ENCODE assay signal across 1 cellular context in genomic region chr9:136438548-136438908, GRCh38.
A peak's percentile ranks its signal among the peaks of the same experiment; 100 is the strongest.
TF ChIP-seq lines count a peak whose summit lies in the region.

No MANE protein-coding gene starts in this region.

TF ChIP-seq in K562, 482 proteins besides CTCF, POLR2A, EP300 and RAD21:
- TF ChIP-seq MBD2 (IDR thresholded peaks at IDR 0.05; ENCODE audit: borderline replicate concordance, low read depth) (no peak), SAP30 (IDR thresholded peaks at IDR 0.05; ENCODE audit: borderline replicate concordance, insufficient read depth, low read depth, low read length, poor library complexity, severe bottlenecking) (peak; percentile 41), RREB1 (CRISPR knock-in tag; IDR thresholded peaks at IDR 0.05) (no peak), CCNT2 (IDR thresholded peaks at IDR 0.05; ENCODE audit: borderline replicate concordance, extremely low read depth, insufficient read length, low read depth, low read length) (peak; percentile 16), CBFB (CRISPR knock-in tag; IDR thresholded peaks at IDR 0.05) (0 out of 2 replicates have a peak, but pooled peaks have one; percentile 66), ETV5 (CRISPR knock-in tag; IDR thresholded peaks at IDR 0.05; ENCODE audit: low read depth) (0 out of 2 replicates have a peak, but pooled peaks have one; percentile 45), GTF2F1 (IDR thresholded peaks at IDR 0.05; ENCODE audit: low read depth, low read length) (no peak), BRF2 (IDR thresholded peaks at IDR 0.05; ENCODE audit: borderline replicate concordance, insufficient read depth, insufficient read length) (no peak), ZBTB7A (IDR thresholded peaks at IDR 0.05; ENCODE audit: borderline replicate concordance, control insufficient read depth, low read depth, low read length) (peak; percentile 19; the same call in 1 of the 2 replicates), ZNF124 (CRISPR knock-in tag; IDR thresholded peaks at IDR 0.05) (peak; percentile 53; the same call in 1 of the 2 replicates), E2F6 (IDR thresholded peaks at IDR 0.05; ENCODE audit: borderline replicate concordance in 1 of 2, extremely low read depth in 1 of 2, insufficient read depth in 1 of 2, insufficient read length in 1 of 2, low read depth in 1 of 2, low read length in 1 of 2, poor library complexity in 1 of 2, severe bottlenecking in 1 of 2) (peak in 1 of 2 experiments; percentile 0), NRF1 (conservative IDR thresholded peaks at IDR 0.05 in 1 of 2, IDR thresholded peaks at IDR 0.05 in 1 of 2) (peak; percentile 46 to 54; a peak in 3 of 4 replicates), FOXO4 (CRISPR knock-in tag; IDR thresholded peaks at IDR 0.05) (no peak), TEAD4 (IDR thresholded peaks at IDR 0.05; ENCODE audit: low read length) (no peak), TEAD4 (CRISPR knock-in tag; IDR thresholded peaks at IDR 0.05; ENCODE audit: borderline replicate concordance) (0 out of 2 replicates have a peak, but pooled peaks have one; percentile 12), ZFX (CRISPR knock-in tag; IDR thresholded peaks at IDR 0.05) (no peak; the same call in 1 of the 2 replicates), UBTF (IDR thresholded peaks at IDR 0.05; ENCODE audit: borderline replicate concordance in 1 of 2, low read depth in 2 of 2, low read length in 2 of 2) (peak; percentile 27 to 77; a peak in 1 of 4 replicates), IFI16 (CRISPR knock-in tag; IDR thresholded peaks at IDR 0.05) (no peak), COPS2 (conservative IDR thresholded peaks at IDR 0.05) (no peak), CAMTA2 (CRISPR knock-in tag; conservative IDR thresholded peaks at IDR 0.05) (no peak)
